28 cellular contexts compared by ENCODE assay signal in genomic region chr4:10154241-10154640, GRCh38.
"Had no signal": no experiment of that assay in that cellular context is flagged by ENCODE, and none has a peak within 500 bp of the region (broad histone marks: within the 10 kb centered on the region; RNA-seq: fewer than 3 reads in every experiment).

No MANE protein-coding gene starts in this region.

- H3K27me3 ChIP-seq: colonic mucosa, gastrocnemius medialis, hepatocyte, left lung had no signal

- FAIRE-seq: endometrium, kidney had no signal

- H3K79me2 ChIP-seq: hepatocyte had no signal

- H3K36me3 ChIP-seq: colonic mucosa, esophagus squamous epithelium, gastrocnemius medialis, heart left ventricle, left lung, lower lobe of right lung had no signal

- H3K27ac ChIP-seq: colonic mucosa, epithelial cell of prostate, esophagus squamous epithelium, gastrocnemius medialis, heart left ventricle, hepatocyte, left lung, lower lobe of right lung had no signal

- H3K36me3 Mint-ChIP-seq: immature natural killer cell; naive thymus-derived CD4-positive, alpha-beta T cell had no signal

- H3K27ac Mint-ChIP-seq: dendritic cell treated with granulocyte-macrophage colony-stimulating factor and Interleukin-4, amounts not matched to agents 40 ng/mL and 50 ng/mL, for 4 days; effector memory CD8-positive, alpha-beta T cell; endodermal cell; immature natural killer cell; naive thymus-derived CD4-positive, alpha-beta T cell had no signal

- H3K9me3 ChIP-seq: colonic mucosa, esophagus squamous epithelium, gastrocnemius medialis, heart left ventricle, left lung, lower lobe of right lung had no signal

- H3K9me3 Mint-ChIP-seq: dendritic cell treated with granulocyte-macrophage colony-stimulating factor and Interleukin-4, amounts not matched to agents 40 ng/mL and 50 ng/mL, for 4 days; effector memory CD8-positive, alpha-beta T cell; endodermal cell; immature natural killer cell; naive thymus-derived CD4-positive, alpha-beta T cell had no signal

- H3K4me1 ChIP-seq: colonic mucosa, gastrocnemius medialis, lower lobe of right lung had no signal

- H2AFZ ChIP-seq: hepatocyte had no signal

- H3K4me1 Mint-ChIP-seq: immature natural killer cell had no signal

- ATAC-seq: effector memory CD8-positive, alpha-beta T cell; esophagus mucosa; gastrocnemius medialis; heart left ventricle; left colon; left lung; left ventricle myocardium superior; lower lobe of right lung; naive thymus-derived CD4-positive, alpha-beta T cell had no signal

- H3K4me3 Mint-ChIP-seq: dendritic cell treated with granulocyte-macrophage colony-stimulating factor and Interleukin-4, amounts not matched to agents 40 ng/mL and 50 ng/mL, for 4 days; effector memory CD8-positive, alpha-beta T cell; endodermal cell; immature natural killer cell; naive thymus-derived CD4-positive, alpha-beta T cell had no signal

- H3K4me2 ChIP-seq: hepatocyte had no signal

- DNase-seq: colonic mucosa; cortex of kidney; effector CD8-positive, alpha-beta T cell; effector memory CD8-positive, alpha-beta T cell; endodermal cell; erythroblast; esophagus squamous epithelium; foreskin fibroblast; foreskin melanocyte; gastrocnemius medialis; heart left ventricle; hypothalamus; immature natural killer cell; islet precursor cell; kidney; kidney glomerular epithelial cell; left colon; left lung; left ventricle myocardium superior; lower lobe of right lung; mesenchymal stem cell; midbrain; naive thymus-derived CD4-positive, alpha-beta T cell had no signal

- H3K4me3 ChIP-seq: colonic mucosa, esophagus squamous epithelium, gastrocnemius medialis, heart left ventricle, hepatocyte, left lung, lower lobe of right lung had no signal
